In genomic region chrX:71068052-71068918, GRCh38 we compare ENCODE assay signal across 1 cellular context.
TF ChIP-seq lines count a peak whose summit lies in the region.

Gene SNX12 (minus strand): TSS chrX:71068334. CDS start chrX:71068306, 28 bp downstream.

TF ChIP-seq in HepG2, 621 proteins besides CTCF, POLR2A, EP300 and RAD21 (continued from another document and continues in another):
- TF ChIP-seq, protein P1, sequence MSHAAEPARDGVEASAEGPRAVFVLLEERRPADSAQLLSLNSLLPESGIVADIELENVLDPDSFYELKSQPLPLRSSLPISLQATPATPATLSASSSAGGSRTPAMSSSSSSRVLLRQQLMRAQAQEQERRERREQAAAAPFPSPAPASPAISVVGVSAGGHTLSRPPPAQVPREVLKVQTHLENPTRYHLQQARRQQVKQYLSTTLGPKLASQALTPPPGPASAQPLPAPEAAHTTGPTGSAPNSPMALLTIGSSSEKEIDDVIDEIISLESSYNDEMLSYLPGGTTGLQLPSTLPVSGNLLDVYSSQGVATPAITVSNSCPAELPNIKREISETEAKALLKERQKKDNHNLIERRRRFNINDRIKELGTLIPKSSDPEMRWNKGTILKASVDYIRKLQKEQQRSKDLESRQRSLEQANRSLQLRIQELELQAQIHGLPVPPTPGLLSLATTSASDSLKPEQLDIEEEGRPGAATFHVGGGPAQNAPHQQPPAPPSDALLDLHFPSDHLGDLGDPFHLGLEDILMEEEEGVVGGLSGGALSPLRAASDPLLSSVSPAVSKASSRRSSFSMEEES (CRISPR knock-in tag; IDR thresholded peaks at IDR 0.05): 0 out of 2 replicates have a peak, but pooled peaks have one; percentile 5
- TF ChIP-seq PHF8 (CRISPR knock-in tag; IDR thresholded peaks at IDR 0.05) (peak; percentile 75), KLF12 (CRISPR knock-in tag; IDR thresholded peaks at IDR 0.05; ENCODE audit: borderline replicate concordance) (no peak), SP5 (CRISPR knock-in tag; IDR thresholded peaks at IDR 0.05; ENCODE audit: borderline replicate concordance, low read depth) (no peak), PPARG (CRISPR knock-in tag; conservative IDR thresholded peaks at IDR 0.05) (no peak), HBP1 (CRISPR knock-in tag; IDR thresholded peaks at IDR 0.05; ENCODE audit: low read depth) (0 out of 2 replicates have a peak, but pooled peaks have one; percentile 32), HES4 (CRISPR knock-in tag; IDR thresholded peaks at IDR 0.05; ENCODE audit: borderline replicate concordance) (no peak), ZNF761 (CRISPR knock-in tag; conservative IDR thresholded peaks at IDR 0.05) (no peak), GPN1 (CRISPR knock-in tag; IDR thresholded peaks at IDR 0.05; ENCODE audit: borderline replicate concordance) (no peak), ZNF441 (CRISPR knock-in tag; IDR thresholded peaks at IDR 0.05; ENCODE audit: borderline replicate concordance) (0 out of 2 replicates have a peak, but pooled peaks have one; percentile 39), KAT7 (CRISPR knock-in tag; IDR thresholded peaks at IDR 0.05; ENCODE audit: borderline replicate concordance) (no peak), CREBL2 (CRISPR knock-in tag; IDR thresholded peaks at IDR 0.05; ENCODE audit: borderline replicate concordance) (no peak), ZNF839 (CRISPR knock-in tag; IDR thresholded peaks at IDR 0.05; ENCODE audit: borderline replicate concordance) (no peak), ZNF609 (CRISPR knock-in tag; IDR thresholded peaks at IDR 0.05; ENCODE audit: borderline replicate concordance) (no peak), ZNF800 (CRISPR knock-in tag; IDR thresholded peaks at IDR 0.05) (no peak), HNRNPK (IDR thresholded peaks at IDR 0.05; ENCODE audit: low read depth, low read length, poor library complexity, severe bottlenecking) (peak; percentile 88), MLXIP (CRISPR knock-in tag; IDR thresholded peaks at IDR 0.05; ENCODE audit: borderline replicate concordance) (no peak), AGO1 (IDR thresholded peaks at IDR 0.05; ENCODE audit: low read depth, low read length, poor library complexity, severe bottlenecking) (no peak), E2F1 (CRISPR knock-in tag; IDR thresholded peaks at IDR 0.05) (no peak), MAX (IDR thresholded peaks at IDR 0.05) (peak; percentile 66), CEBPB (IDR thresholded peaks at IDR 0.05; ENCODE audit: borderline replicate concordance, low read depth, low read length) (no peak), TBL1XR1 (IDR thresholded peaks at IDR 0.05; ENCODE audit: borderline replicate concordance, low read length, partially characterized antibody) (no peak), MED8 (CRISPR knock-in tag; IDR thresholded peaks at IDR 0.05; ENCODE audit: insufficient replicate concordance) (no peak), ZNF557 (CRISPR knock-in tag; IDR thresholded peaks at IDR 0.05) (no peak), SIN3B (IDR thresholded peaks at IDR 0.05; ENCODE audit: low read length) (no peak), ZFY (CRISPR knock-in tag; IDR thresholded peaks at IDR 0.05) (peak; percentile 55), ZNF335 (CRISPR knock-in tag; IDR thresholded peaks at IDR 0.05) (no peak; the same call in 1 of the 2 replicates), KLF15 (CRISPR knock-in tag; IDR thresholded peaks at IDR 0.05; ENCODE audit: borderline replicate concordance) (no peak)
- TF ChIP-seq, protein P2, sequence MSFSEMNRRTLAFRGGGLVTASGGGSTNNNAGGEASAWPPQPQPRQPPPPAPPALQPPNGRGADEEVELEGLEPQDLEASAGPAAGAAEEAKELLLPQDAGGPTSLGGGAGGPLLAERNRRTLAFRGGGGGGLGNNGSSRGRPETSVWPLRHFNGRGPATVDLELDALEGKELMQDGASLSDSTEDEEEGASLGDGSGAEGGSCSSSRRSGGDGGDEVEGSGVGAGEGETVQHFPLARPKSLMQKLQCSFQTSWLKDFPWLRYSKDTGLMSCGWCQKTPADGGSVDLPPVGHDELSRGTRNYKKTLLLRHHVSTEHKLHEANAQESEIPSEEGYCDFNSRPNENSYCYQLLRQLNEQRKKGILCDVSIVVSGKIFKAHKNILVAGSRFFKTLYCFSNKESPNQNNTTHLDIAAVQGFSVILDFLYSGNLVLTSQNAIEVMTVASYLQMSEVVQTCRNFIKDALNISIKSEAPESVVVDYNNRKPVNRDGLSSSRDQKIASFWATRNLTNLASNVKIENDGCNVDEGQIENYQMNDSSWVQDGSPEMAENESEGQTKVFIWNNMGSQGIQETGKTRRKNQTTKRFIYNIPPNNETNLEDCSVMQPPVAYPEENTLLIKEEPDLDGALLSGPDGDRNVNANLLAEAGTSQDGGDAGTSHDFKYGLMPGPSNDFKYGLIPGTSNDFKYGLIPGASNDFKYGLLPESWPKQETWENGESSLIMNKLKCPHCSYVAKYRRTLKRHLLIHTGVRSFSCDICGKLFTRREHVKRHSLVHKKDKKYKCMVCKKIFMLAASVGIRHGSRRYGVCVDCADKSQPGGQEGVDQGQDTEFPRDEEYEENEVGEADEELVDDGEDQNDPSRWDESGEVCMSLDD (CRISPR knock-in tag; IDR thresholded peaks at IDR 0.05; ENCODE audit: borderline replicate concordance): no peak
- TF ChIP-seq, protein P3, sequence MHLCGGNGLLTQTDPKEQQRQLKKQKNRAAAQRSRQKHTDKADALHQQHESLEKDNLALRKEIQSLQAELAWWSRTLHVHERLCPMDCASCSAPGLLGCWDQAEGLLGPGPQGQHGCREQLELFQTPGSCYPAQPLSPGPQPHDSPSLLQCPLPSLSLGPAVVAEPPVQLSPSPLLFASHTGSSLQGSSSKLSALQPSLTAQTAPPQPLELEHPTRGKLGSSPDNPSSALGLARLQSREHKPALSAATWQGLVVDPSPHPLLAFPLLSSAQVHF (CRISPR knock-in tag; IDR thresholded peaks at IDR 0.05): no peak
- TF ChIP-seq, protein P4, sequence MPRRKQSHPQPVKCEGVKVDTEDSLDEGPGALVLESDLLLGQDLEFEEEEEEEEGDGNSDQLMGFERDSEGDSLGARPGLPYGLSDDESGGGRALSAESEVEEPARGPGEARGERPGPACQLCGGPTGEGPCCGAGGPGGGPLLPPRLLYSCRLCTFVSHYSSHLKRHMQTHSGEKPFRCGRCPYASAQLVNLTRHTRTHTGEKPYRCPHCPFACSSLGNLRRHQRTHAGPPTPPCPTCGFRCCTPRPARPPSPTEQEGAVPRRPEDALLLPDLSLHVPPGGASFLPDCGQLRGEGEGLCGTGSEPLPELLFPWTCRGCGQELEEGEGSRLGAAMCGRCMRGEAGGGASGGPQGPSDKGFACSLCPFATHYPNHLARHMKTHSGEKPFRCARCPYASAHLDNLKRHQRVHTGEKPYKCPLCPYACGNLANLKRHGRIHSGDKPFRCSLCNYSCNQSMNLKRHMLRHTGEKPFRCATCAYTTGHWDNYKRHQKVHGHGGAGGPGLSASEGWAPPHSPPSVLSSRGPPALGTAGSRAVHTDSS (CRISPR knock-in tag; conservative IDR thresholded peaks at IDR 0.05): no peak
- TF ChIP-seq, protein P5, sequence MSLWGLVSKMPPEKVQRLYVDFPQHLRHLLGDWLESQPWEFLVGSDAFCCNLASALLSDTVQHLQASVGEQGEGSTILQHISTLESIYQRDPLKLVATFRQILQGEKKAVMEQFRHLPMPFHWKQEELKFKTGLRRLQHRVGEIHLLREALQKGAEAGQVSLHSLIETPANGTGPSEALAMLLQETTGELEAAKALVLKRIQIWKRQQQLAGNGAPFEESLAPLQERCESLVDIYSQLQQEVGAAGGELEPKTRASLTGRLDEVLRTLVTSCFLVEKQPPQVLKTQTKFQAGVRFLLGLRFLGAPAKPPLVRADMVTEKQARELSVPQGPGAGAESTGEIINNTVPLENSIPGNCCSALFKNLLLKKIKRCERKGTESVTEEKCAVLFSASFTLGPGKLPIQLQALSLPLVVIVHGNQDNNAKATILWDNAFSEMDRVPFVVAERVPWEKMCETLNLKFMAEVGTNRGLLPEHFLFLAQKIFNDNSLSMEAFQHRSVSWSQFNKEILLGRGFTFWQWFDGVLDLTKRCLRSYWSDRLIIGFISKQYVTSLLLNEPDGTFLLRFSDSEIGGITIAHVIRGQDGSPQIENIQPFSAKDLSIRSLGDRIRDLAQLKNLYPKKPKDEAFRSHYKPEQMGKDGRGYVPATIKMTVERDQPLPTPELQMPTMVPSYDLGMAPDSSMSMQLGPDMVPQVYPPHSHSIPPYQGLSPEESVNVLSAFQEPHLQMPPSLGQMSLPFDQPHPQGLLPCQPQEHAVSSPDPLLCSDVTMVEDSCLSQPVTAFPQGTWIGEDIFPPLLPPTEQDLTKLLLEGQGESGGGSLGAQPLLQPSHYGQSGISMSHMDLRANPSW (CRISPR knock-in tag; IDR thresholded peaks at IDR 0.05; ENCODE audit: borderline replicate concordance): no peak
